Comparison of ENCODE assay signal across 20 cellular contexts in the genomic region with DNA sequence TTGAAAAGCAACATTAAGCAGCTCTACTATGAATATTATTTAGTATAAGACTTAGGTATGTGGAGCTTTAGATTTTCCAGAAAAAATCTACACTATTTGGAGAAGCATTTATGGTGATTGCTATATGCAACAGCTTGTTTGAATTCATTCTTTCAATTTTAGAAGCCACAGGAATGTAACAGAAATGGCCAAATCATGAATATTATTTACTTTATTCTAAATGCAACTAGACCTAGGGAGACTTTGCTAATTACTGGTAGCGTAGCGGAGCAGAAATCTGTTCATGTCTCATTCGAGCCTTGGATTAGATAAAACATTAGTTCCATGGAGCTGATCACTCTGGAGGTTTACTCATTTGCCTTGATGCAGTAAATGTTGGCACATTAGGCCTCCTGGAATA.
"Had no signal": no experiment of that assay in that cellular context is flagged by ENCODE, and none has a peak within 500 bp of the region (broad histone marks: within the 10 kb centered on the region; RNA-seq: fewer than 3 reads in every experiment).

No MANE protein-coding gene starts in this region.

- H3K4me3 ChIP-seq: adrenal gland, ascending aorta, coronary artery, tibial artery had no signal

- ATAC-seq: activated naive CD4-positive, alpha-beta T cell treated with anti-CD3 and anti-CD28 coated beads, Interleukin-2, amount 50 U/mL, for 72 hours; left ventricle myocardium superior; natural killer cell treated with Interleukin-12 subunit alpha and Interleukin-12 subunit beta and Interleukin-15 and Interleukin-18, amount 100 ng/mL, for 72 hours; stimulated activated naive CD8-positive, alpha-beta T cell treated with anti-CD3 and anti-CD28 coated beads, Interleukin-15, amount 100 ng/mL, for 72 hours had no signal

- H3K27ac Mint-ChIP-seq: activated naive CD4-positive, alpha-beta T cell treated with anti-CD3 and anti-CD28 coated beads, Interleukin-2, amount 50 U/mL, for 72 hours; endodermal cell; progenitor cell of endocrine pancreas; stimulated activated naive CD8-positive, alpha-beta T cell treated with anti-CD3 and anti-CD28 coated beads, Interleukin-15, amount 100 ng/mL, for 72 hours had no signal

- H3K4me3 Mint-ChIP-seq: central memory CD8-positive, alpha-beta T cell; endodermal cell; natural killer cell treated with Interleukin-12 subunit alpha and Interleukin-12 subunit beta and Interleukin-15 and Interleukin-18, amount 100 ng/mL, for 72 hours; stimulated activated naive CD8-positive, alpha-beta T cell treated with anti-CD3 and anti-CD28 coated beads, Interleukin-15, amount 100 ng/mL, for 72 hours had no signal

- DNase-seq: activated CD4-positive, alpha-beta T cell treated with anti-CD3 and anti-CD28 coated beads for 1 hour; activated CD4-positive, alpha-beta T cell treated with anti-CD3 and anti-CD28 coated beads, Interleukin-2, amount 50 U/mL, for 1 hour; activated gamma-delta T cell treated with Interleukin-2 at 50 U/mL for 16 hours; activated T-cell treated with anti-CD3 and anti-CD28 coated beads, Interleukin-2, amount 50 U/mL, for 1 hour; adrenal gland; endodermal cell; hippocampal formation; left ventricle myocardium superior; mammary epithelial cell; midbrain; retina; stimulated activated naive CD8-positive, alpha-beta T cell treated with anti-CD3 and anti-CD28 coated beads, Interleukin-15, amount 100 ng/mL, for 72 hours; T-helper 9 cell; tibial artery had no signal

- H3K27me3 Mint-ChIP-seq: central memory CD8-positive, alpha-beta T cell; progenitor cell of endocrine pancreas had no signal

- H3K4me1 Mint-ChIP-seq: central memory CD8-positive, alpha-beta T cell; stimulated activated naive CD8-positive, alpha-beta T cell treated with anti-CD3 and anti-CD28 coated beads, Interleukin-15, amount 100 ng/mL, for 72 hours had no signal
